2 cellular contexts compared by ENCODE assay signal in the genomic region with DNA sequence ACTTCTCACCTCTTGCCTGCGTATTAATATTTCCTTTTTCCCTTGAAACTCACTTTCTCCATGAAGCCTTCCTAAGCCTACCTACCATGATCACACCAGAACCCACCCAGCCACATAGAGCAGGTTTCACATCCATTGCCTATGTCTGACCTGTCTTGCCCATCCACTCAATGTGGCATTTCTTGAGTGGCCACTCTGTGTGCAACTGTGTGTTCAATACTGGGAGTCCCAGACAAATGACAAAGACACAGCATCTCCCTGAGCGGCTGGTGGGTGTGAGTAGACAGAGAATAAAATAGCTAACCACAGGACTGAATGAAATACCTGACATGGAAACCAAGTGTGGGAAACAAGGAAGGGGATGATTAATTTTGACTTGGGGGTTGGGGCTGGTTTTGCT.
TF ChIP-seq lines count a peak whose summit lies in the region.

No MANE protein-coding gene starts in this region.

TF ChIP-seq in HEK293, 187 proteins besides CTCF, POLR2A, EP300 and RAD21 (continued from another document):
- TF ChIP-seq ZNF549 (tag by site-specific recombination; IDR thresholded peaks at IDR 0.05) (no peak), SP3 (tag by site-specific recombination; IDR thresholded peaks at IDR 0.05) (no peak)

TF ChIP-seq in GM12878, 131 proteins besides CTCF, POLR2A, EP300 and RAD21 (continued from another document):
- TF ChIP-seq, protein P1, sequence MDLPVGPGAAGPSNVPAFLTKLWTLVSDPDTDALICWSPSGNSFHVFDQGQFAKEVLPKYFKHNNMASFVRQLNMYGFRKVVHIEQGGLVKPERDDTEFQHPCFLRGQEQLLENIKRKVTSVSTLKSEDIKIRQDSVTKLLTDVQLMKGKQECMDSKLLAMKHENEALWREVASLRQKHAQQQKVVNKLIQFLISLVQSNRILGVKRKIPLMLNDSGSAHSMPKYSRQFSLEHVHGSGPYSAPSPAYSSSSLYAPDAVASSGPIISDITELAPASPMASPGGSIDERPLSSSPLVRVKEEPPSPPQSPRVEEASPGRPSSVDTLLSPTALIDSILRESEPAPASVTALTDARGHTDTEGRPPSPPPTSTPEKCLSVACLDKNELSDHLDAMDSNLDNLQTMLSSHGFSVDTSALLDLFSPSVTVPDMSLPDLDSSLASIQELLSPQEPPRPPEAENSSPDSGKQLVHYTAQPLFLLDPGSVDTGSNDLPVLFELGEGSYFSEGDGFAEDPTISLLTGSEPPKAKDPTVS (IDR thresholded peaks at IDR 0.05; ENCODE audit: low read depth, low read length) = no peak
- TF ChIP-seq PML (IDR thresholded peaks at IDR 0.05; ENCODE audit: low read length) = no peak
- no peak for TF ChIP-seq SUZ12 (IDR thresholded peaks at IDR 0.05; ENCODE audit: unreplicated experiment)
- no peak for TF ChIP-seq NBN (IDR thresholded peaks at IDR 0.05)
- no peak for TF ChIP-seq GATAD2B (conservative IDR thresholded peaks at IDR 0.05; ENCODE audit: low read depth)
- no peak for TF ChIP-seq TARDBP (IDR thresholded peaks at IDR 0.05; ENCODE audit: borderline replicate concordance)
TF ChIP-seq in GM12878: peak in this region for 0.
